Comparison of ENCODE assay signal across 1 cellular context in the genomic region with DNA sequence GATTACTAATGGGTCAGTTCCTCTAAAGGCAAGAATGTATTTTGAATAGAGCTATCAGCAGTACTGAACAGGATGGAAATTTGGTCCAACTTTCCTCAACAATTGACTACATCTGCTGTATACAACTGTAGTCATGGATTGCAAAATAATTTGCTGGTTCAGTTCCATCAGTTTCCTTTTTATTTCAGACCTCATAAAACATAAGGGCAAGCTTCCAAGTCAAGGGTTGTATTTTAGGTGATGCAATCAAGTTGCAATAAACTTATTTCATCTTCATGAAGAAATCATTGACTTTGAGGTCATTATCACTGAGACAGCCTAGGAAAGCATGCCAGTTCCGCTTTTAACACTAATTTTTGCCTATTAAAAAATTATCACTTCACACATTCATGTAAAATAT.
TF ChIP-seq lines count a peak whose summit lies in the region.

No MANE protein-coding gene starts in this region.

TF ChIP-seq in HEK293, 187 proteins besides CTCF, POLR2A, EP300 and RAD21 (continued from another document and continues in another):
- TF ChIP-seq, protein P1, sequence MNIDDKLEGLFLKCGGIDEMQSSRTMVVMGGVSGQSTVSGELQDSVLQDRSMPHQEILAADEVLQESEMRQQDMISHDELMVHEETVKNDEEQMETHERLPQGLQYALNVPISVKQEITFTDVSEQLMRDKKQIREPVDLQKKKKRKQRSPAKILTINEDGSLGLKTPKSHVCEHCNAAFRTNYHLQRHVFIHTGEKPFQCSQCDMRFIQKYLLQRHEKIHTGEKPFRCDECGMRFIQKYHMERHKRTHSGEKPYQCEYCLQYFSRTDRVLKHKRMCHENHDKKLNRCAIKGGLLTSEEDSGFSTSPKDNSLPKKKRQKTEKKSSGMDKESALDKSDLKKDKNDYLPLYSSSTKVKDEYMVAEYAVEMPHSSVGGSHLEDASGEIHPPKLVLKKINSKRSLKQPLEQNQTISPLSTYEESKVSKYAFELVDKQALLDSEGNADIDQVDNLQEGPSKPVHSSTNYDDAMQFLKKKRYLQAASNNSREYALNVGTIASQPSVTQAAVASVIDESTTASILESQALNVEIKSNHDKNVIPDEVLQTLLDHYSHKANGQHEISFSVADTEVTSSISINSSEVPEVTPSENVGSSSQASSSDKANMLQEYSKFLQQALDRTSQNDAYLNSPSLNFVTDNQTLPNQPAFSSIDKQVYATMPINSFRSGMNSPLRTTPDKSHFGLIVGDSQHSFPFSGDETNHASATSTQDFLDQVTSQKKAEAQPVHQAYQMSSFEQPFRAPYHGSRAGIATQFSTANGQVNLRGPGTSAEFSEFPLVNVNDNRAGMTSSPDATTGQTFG (tag by site-specific recombination; IDR thresholded peaks at IDR 0.05; ENCODE audit: borderline replicate concordance): no peak
- TF ChIP-seq, protein P2, sequence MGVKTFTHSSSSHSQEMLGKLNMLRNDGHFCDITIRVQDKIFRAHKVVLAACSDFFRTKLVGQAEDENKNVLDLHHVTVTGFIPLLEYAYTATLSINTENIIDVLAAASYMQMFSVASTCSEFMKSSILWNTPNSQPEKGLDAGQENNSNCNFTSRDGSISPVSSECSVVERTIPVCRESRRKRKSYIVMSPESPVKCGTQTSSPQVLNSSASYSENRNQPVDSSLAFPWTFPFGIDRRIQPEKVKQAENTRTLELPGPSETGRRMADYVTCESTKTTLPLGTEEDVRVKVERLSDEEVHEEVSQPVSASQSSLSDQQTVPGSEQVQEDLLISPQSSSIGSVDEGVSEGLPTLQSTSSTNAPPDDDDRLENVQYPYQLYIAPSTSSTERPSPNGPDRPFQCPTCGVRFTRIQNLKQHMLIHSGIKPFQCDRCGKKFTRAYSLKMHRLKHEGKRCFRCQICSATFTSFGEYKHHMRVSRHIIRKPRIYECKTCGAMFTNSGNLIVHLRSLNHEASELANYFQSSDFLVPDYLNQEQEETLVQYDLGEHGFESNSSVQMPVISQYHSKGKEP (tag by site-specific recombination; IDR thresholded peaks at IDR 0.05): peak; percentile 81
- no peak for TF ChIP-seq GLIS2 (tag by site-specific recombination; IDR thresholded peaks at IDR 0.05)
- no peak for TF ChIP-seq ZFP3 (tag by site-specific recombination; IDR thresholded peaks at IDR 0.05; ENCODE audit: low read depth)
- TF ChIP-seq, protein P3, sequence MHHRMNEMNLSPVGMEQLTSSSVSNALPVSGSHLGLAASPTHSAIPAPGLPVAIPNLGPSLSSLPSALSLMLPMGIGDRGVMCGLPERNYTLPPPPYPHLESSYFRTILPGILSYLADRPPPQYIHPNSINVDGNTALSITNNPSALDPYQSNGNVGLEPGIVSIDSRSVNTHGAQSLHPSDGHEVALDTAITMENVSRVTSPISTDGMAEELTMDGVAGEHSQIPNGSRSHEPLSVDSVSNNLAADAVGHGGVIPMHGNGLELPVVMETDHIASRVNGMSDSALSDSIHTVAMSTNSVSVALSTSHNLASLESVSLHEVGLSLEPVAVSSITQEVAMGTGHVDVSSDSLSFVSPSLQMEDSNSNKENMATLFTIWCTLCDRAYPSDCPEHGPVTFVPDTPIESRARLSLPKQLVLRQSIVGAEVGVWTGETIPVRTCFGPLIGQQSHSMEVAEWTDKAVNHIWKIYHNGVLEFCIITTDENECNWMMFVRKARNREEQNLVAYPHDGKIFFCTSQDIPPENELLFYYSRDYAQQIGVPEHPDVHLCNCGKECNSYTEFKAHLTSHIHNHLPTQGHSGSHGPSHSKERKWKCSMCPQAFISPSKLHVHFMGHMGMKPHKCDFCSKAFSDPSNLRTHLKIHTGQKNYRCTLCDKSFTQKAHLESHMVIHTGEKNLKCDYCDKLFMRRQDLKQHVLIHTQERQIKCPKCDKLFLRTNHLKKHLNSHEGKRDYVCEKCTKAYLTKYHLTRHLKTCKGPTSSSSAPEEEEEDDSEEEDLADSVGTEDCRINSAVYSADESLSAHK (tag by site-specific recombination; IDR thresholded peaks at IDR 0.05): peak; percentile 44; the same call in 1 of the 2 replicates
- TF ChIP-seq, protein P4, sequence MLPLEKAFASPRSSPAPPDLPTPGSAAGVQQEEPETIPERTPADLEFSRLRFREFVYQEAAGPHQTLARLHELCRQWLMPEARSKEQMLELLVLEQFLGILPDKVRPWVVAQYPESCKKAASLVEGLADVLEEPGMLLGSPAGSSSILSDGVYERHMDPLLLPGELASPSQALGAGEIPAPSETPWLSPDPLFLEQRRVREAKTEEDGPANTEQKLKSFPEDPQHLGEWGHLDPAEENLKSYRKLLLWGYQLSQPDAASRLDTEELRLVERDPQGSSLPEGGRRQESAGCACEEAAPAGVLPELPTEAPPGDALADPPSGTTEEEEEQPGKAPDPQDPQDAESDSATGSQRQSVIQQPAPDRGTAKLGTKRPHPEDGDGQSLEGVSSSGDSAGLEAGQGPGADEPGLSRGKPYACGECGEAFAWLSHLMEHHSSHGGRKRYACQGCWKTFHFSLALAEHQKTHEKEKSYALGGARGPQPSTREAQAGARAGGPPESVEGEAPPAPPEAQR (tag by site-specific recombination; IDR thresholded peaks at IDR 0.05): peak; percentile 81
- TF ChIP-seq ZNF791 (tag by site-specific recombination; IDR thresholded peaks at IDR 0.05): no peak
- TF ChIP-seq ZNF133 (tag by site-specific recombination; IDR thresholded peaks at IDR 0.05): no peak
- TF ChIP-seq ZFHX2 (tag by site-specific recombination; conservative IDR thresholded peaks at IDR 0.05): no peak
- TF ChIP-seq, protein P5, sequence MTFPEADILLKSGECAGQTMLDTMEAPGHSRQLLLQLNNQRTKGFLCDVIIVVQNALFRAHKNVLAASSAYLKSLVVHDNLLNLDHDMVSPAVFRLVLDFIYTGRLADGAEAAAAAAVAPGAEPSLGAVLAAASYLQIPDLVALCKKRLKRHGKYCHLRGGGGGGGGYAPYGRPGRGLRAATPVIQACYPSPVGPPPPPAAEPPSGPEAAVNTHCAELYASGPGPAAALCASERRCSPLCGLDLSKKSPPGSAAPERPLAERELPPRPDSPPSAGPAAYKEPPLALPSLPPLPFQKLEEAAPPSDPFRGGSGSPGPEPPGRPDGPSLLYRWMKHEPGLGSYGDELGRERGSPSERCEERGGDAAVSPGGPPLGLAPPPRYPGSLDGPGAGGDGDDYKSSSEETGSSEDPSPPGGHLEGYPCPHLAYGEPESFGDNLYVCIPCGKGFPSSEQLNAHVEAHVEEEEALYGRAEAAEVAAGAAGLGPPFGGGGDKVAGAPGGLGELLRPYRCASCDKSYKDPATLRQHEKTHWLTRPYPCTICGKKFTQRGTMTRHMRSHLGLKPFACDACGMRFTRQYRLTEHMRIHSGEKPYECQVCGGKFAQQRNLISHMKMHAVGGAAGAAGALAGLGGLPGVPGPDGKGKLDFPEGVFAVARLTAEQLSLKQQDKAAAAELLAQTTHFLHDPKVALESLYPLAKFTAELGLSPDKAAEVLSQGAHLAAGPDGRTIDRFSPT (tag by site-specific recombination; IDR thresholded peaks at IDR 0.05): no peak
- no peak for TF ChIP-seq ZNF302 (tag by site-specific recombination; IDR thresholded peaks at IDR 0.05; ENCODE audit: low read depth)
- no peak for TF ChIP-seq ZNF23 (tag by site-specific recombination; IDR thresholded peaks at IDR 0.05; ENCODE audit: borderline replicate concordance)
- no peak for TF ChIP-seq ZFP41 (tag by site-specific recombination; IDR thresholded peaks at IDR 0.05; ENCODE audit: borderline replicate concordance)
- peak; percentile 78; the same call in 1 of the 2 replicates for TF ChIP-seq ZNF660 (tag by site-specific recombination; IDR thresholded peaks at IDR 0.05)
- no peak for TF ChIP-seq RBAK (tag by site-specific recombination; IDR thresholded peaks at IDR 0.05)
- TF ChIP-seq, protein P6, sequence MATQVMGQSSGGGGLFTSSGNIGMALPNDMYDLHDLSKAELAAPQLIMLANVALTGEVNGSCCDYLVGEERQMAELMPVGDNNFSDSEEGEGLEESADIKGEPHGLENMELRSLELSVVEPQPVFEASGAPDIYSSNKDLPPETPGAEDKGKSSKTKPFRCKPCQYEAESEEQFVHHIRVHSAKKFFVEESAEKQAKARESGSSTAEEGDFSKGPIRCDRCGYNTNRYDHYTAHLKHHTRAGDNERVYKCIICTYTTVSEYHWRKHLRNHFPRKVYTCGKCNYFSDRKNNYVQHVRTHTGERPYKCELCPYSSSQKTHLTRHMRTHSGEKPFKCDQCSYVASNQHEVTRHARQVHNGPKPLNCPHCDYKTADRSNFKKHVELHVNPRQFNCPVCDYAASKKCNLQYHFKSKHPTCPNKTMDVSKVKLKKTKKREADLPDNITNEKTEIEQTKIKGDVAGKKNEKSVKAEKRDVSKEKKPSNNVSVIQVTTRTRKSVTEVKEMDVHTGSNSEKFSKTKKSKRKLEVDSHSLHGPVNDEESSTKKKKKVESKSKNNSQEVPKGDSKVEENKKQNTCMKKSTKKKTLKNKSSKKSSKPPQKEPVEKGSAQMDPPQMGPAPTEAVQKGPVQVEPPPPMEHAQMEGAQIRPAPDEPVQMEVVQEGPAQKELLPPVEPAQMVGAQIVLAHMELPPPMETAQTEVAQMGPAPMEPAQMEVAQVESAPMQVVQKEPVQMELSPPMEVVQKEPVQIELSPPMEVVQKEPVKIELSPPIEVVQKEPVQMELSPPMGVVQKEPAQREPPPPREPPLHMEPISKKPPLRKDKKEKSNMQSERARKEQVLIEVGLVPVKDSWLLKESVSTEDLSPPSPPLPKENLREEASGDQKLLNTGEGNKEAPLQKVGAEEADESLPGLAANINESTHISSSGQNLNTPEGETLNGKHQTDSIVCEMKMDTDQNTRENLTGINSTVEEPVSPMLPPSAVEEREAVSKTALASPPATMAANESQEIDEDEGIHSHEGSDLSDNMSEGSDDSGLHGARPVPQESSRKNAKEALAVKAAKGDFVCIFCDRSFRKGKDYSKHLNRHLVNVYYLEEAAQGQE (tag by site-specific recombination; IDR thresholded peaks at IDR 0.05): no peak
- TF ChIP-seq REPIN1 (tag by site-specific recombination; IDR thresholded peaks at IDR 0.05; ENCODE audit: low read depth): no peak
- no peak for TF ChIP-seq ZNF501 (tag by site-specific recombination; IDR thresholded peaks at IDR 0.05)
- no peak for TF ChIP-seq ZNF221 (tag by site-specific recombination; IDR thresholded peaks at IDR 0.05; ENCODE audit: borderline replicate concordance)
- TF ChIP-seq, protein P7, sequence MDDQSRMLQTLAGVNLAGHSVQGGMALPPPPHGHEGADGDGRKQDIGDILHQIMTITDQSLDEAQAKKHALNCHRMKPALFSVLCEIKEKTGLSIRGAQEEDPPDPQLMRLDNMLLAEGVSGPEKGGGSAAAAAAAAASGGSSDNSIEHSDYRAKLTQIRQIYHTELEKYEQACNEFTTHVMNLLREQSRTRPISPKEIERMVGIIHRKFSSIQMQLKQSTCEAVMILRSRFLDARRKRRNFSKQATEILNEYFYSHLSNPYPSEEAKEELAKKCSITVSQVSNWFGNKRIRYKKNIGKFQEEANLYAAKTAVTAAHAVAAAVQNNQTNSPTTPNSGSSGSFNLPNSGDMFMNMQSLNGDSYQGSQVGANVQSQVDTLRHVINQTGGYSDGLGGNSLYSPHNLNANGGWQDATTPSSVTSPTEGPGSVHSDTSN (CRISPR knock-in tag; IDR thresholded peaks at IDR 0.05): no peak
- TF ChIP-seq, protein P8, sequence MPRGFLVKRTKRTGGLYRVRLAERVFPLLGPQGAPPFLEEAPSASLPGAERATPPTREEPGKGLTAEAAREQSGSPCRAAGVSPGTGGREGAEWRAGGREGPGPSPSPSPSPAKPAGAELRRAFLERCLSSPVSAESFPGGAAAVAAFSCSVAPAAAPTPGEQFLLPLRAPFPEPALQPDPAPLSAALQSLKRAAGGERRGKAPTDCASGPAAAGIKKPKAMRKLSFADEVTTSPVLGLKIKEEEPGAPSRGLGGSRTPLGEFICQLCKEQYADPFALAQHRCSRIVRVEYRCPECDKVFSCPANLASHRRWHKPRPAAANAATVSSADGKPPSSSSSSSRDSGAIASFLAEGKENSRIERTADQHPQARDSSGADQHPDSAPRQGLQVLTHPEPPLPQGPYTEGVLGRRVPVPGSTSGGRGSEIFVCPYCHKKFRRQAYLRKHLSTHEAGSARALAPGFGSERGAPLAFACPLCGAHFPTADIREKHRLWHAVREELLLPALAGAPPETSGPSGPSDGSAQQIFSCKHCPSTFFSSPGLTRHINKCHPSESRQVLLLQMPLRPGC (tag by site-specific recombination; IDR thresholded peaks at IDR 0.05): no peak
- no peak for TF ChIP-seq ZSCAN16 (tag by site-specific recombination; IDR thresholded peaks at IDR 0.05)
- TF ChIP-seq ZNF121 (tag by site-specific recombination; IDR thresholded peaks at IDR 0.05): no peak
- no peak for TF ChIP-seq ZNF138 (tag by site-specific recombination; IDR thresholded peaks at IDR 0.05; ENCODE audit: borderline replicate concordance)
- TF ChIP-seq ZEB2 (tag by site-specific recombination; IDR thresholded peaks at IDR 0.05): peak; percentile 86
- no peak for TF ChIP-seq GFI1B (tag by site-specific recombination; IDR thresholded peaks at IDR 0.05)
- no peak for TF ChIP-seq ZBTB20 (tag by site-specific recombination; IDR thresholded peaks at IDR 0.05)
- TF ChIP-seq ZNF621 (tag by site-specific recombination; IDR thresholded peaks at IDR 0.05): no peak
- no peak for TF ChIP-seq ZNF391 (tag by site-specific recombination; IDR thresholded peaks at IDR 0.05; ENCODE audit: borderline replicate concordance, low read depth)
- peak; percentile 57 for TF ChIP-seq OSR2 (tag by site-specific recombination; IDR thresholded peaks at IDR 0.05)
- TF ChIP-seq ZNF571 (tag by site-specific recombination; IDR thresholded peaks at IDR 0.05): no peak
- TF ChIP-seq ZNF366 (tag by site-specific recombination; conservative IDR thresholded peaks at IDR 0.05): peak; percentile 77
- no peak for TF ChIP-seq ZNF140 (tag by site-specific recombination; IDR thresholded peaks at IDR 0.05)
- no peak for TF ChIP-seq OVOL3 (tag by site-specific recombination; IDR thresholded peaks at IDR 0.05)
- TF ChIP-seq ZNF530 (tag by site-specific recombination; IDR thresholded peaks at IDR 0.05; ENCODE audit: low read depth): no peak
- no peak for TF ChIP-seq KLF7 (tag by site-specific recombination; IDR thresholded peaks at IDR 0.05; ENCODE audit: borderline replicate concordance)
- no peak for TF ChIP-seq ZNF664 (tag by site-specific recombination; IDR thresholded peaks at IDR 0.05)
- no peak for TF ChIP-seq SCRT1 (tag by site-specific recombination; IDR thresholded peaks at IDR 0.05; ENCODE audit: borderline replicate concordance)
- TF ChIP-seq ZNF677 (tag by site-specific recombination; IDR thresholded peaks at IDR 0.05): no peak
- TF ChIP-seq, protein P9, sequence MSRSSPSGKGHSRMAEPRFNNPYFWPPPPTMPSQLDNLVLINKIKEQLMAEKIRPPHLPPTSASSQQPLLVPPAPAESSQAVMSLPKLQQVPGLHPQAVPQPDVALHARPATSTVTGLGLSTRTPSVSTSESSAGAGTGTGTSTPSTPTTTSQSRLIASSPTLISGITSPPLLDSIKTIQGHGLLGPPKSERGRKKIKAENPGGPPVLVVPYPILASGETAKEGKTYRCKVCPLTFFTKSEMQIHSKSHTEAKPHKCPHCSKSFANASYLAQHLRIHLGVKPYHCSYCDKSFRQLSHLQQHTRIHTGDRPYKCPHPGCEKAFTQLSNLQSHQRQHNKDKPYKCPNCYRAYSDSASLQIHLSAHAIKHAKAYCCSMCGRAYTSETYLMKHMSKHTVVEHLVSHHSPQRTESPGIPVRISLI (tag by site-specific recombination; IDR thresholded peaks at IDR 0.05): no peak
- TF ChIP-seq, protein P10, sequence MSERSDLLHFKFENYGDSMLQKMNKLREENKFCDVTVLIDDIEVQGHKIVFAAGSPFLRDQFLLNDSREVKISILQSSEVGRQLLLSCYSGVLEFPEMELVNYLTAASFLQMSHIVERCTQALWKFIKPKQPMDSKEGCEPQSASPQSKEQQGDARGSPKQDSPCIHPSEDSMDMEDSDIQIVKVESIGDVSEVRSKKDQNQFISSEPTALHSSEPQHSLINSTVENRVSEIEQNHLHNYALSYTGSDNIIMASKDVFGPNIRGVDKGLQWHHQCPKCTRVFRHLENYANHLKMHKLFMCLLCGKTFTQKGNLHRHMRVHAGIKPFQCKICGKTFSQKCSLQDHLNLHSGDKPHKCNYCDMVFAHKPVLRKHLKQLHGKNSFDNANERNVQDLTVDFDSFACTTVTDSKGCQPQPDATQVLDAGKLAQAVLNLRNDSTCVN (tag by site-specific recombination; optimal IDR thresholded peaks at IDR 0.05): no peak
- TF ChIP-seq ZNF776 (tag by site-specific recombination; IDR thresholded peaks at IDR 0.05; ENCODE audit: borderline replicate concordance): no peak
